In the genomic region with DNA sequence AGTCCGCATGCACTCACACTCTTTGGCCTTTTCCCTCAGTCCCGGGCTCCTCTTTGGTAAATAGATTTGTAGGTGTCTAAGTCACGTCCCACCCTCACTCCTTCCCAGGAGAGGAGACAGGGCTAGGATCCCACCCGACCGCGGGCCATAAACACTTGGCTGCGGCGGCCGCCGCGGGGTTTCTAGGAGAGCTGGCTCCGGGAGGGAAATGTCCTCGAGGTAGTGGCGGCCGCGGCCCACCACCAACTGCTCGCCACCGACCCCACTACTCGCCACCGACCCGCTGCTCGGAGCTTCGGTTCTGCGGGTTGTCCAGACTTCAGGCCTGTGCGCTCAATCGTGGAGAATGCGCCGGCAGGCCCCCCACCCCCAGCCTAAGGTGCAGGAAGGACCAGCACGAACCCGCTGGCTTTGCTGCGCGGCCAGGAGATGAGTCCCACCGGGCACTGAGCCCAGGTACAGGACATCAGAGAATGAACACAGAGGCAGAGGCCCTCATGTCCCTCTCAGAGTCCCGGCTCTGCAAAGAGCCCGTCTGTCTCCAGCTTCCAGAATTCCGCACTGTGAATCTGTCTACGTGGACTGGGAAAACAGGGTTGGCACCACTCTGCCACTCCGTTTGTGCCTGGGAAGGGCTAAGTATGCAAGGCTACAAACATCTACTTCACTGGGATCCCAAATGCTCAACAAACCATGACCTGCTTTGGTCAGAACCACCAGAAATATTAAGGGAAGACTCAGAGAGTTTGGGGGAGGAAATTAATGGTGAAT, we compare ENCODE assay signal across 10 cellular contexts. TPM values are rescaled to one million over a fixed set of nuclear protein-coding genes. Genes with fewer than 3 reads are reported as not detected.
DNase-seq lines count a peak whose midpoint lies in the region; ATAC-seq, FAIRE-seq and TF ChIP-seq lines count a peak whose summit lies in the region.
"Had no signal": no experiment of that assay in that cellular context is flagged by ENCODE, and none has a peak within 500 bp of the region (broad histone marks: within the 10 kb centered on the region; RNA-seq: fewer than 3 reads in every experiment).

No MANE protein-coding gene starts in this region.

- H4K20me1 ChIP-seq in HepG2 (ENCODE audit: insufficient read depth, low read length) = no peaks in the 10 kb centered on the region

- CTCF ChIA-PET in HepG2 (lab: Yijun Ruan, JAX; ENCODE audit: low intra/inter-chr PET ratio, low total read pairs) = interaction anchor here (0.6 to 3.8 kb wide), 3 partner anchors 65 to 153 kb away, joined by 3 to 47 read pairs (median 37); no protein-coding TSS in a partner anchor

- peak overlapping the region; percentile 68 for H3K27ac Mint-ChIP-seq in activated T-helper 1 cell treated with anti-CD3 and anti-CD28 coated beads, Interleukin-12 subunit alpha, Interleukin-12 subunit beta, Interleukin-2, Interleukin-4 antibody, amounts not matched to agents 30 ng/mL and 10 ng/mL and 1 ng/mL, durations not matched to agents 14 hours and 24 hours and 36 hours
- H3K27ac Mint-ChIP-seq in memory B cell = peak overlapping the region; percentile 45

- peak overlapping the region; percentile 11; the same call in 1 of the 2 replicates for H3K4me2 ChIP-seq in HepG2 (ENCODE audit: low read depth, low read length)

- H3K9me3 ChIP-seq in HepG2 (ENCODE audit: low read length) (no peaks in the 10 kb centered on the region), right lobe of liver (no peaks in the 10 kb centered on the region), thoracic aorta (no peaks in the 10 kb centered on the region)

- H3K27ac ChIP-seq in HepG2 (ENCODE audit: extremely low read length, insufficient read depth, low read length) (no peak overlapping the region), right lobe of liver (no peak overlapping the region), thoracic aorta (no peak overlapping the region), dorsolateral prefrontal cortex (no peak overlapping the region)

- TF ChIP-seq CTCF in HepG2 (CRISPR knock-in tag; IDR thresholded peaks at IDR 0.05) (no peak), right lobe of liver (IDR thresholded peaks at IDR 0.05) (no peak), thoracic aorta (IDR thresholded peaks at IDR 0.05) (no peak), dorsolateral prefrontal cortex (IDR thresholded peaks at IDR 0.05 in 54 of 56, conservative IDR thresholded peaks at IDR 0.05 in 2 of 56; ENCODE audit: low read depth in 1 of 56, partially characterized antibody in 56 of 56) (no peak)

- TF ChIP-seq EP300 in HepG2 (IDR thresholded peaks at IDR 0.05; ENCODE audit: low read depth in 2 of 2, low read length in 2 of 2) = no peak
- no peak for TF ChIP-seq EP300 in HepG2 (CRISPR knock-in tag; IDR thresholded peaks at IDR 0.05; ENCODE audit: borderline replicate concordance)

- no peak for ATAC-seq in HepG2
- no peak for ATAC-seq in right lobe of liver
- peak; percentile 26 for ATAC-seq in memory B cell (ENCODE audit: low read depth)
- no peak for ATAC-seq in thoracic aorta (ENCODE audit: insufficient number of reproducible peaks, low FRiP score, low read depth)

- in situ Hi-C loops in HepG2 (cut with HindIII; ENCODE audit: extremely low pct_ligation_motif_present, low pct_unique_long_range_greater_than_20kb) = loop anchor here (5.0 kb wide), 2 partner anchors 62 to 152 kb away; no protein-coding TSS in a partner anchor

- BruUV-seq in HepG2 (replicated peaks; lab: Mats Ljungman, UMichigan) = no TSS peak

- TF ChIP-seq POLR2A in HepG2 (IDR thresholded peaks at IDR 0.05; ENCODE audit: insufficient read depth in 1 of 2, low read depth in 2 of 2, low read length in 2 of 2) (no peak), right lobe of liver (IDR thresholded peaks at IDR 0.05) (no peak)

- peaks cover 14% of the 10 kb centered on the region for H3K4me1 Mint-ChIP-seq in activated T-helper 1 cell treated with anti-CD3 and anti-CD28 coated beads, Interleukin-12 subunit alpha, Interleukin-12 subunit beta, Interleukin-2, Interleukin-4 antibody, amounts not matched to agents 30 ng/mL and 10 ng/mL and 1 ng/mL, durations not matched to agents 14 hours and 24 hours and 36 hours (ENCODE audit: low read depth)
- peaks cover 16% of the 10 kb centered on the region for H3K4me1 Mint-ChIP-seq in memory B cell

- H3K9me3 Mint-ChIP-seq in activated T-helper 1 cell treated with anti-CD3 and anti-CD28 coated beads, Interleukin-12 subunit alpha, Interleukin-12 subunit beta, Interleukin-2, Interleukin-4 antibody, amounts not matched to agents 30 ng/mL and 10 ng/mL and 1 ng/mL, durations not matched to agents 14 hours and 24 hours and 36 hours = no peaks in the 10 kb centered on the region
- no peaks in the 10 kb centered on the region for H3K9me3 Mint-ChIP-seq in memory B cell

- TF ChIP-seq RAD21 in HepG2 (CRISPR knock-in tag; IDR thresholded peaks at IDR 0.05) = no peak

- H2AFZ ChIP-seq in HepG2 (ENCODE audit: low read length) = no peak overlapping the region

- H3K27me3 ChIP-seq in HepG2 (ENCODE audit: control insufficient read depth in 1 of 2, insufficient read depth in 2 of 2, low read length in 2 of 2) (peaks cover 26 to 88% of the 10 kb centered on the region in 2 experiments), right lobe of liver (peaks cover 17 to 71% of the 10 kb centered on the region in 2 donors), thoracic aorta (replicated peaks; ENCODE audit: insufficient read depth) (peaks cover 68% of the 10 kb centered on the region), dorsolateral prefrontal cortex (peaks cover 21 to 100% (median 100%) of the 10 kb centered on the region in 45 donors)

- 45% methylated on average over 22 of the region's 38 CpGs for WGBS in HepG2 (ENCODE audit: low lambda C conversion rate)
- WGBS in right lobe of liver (ENCODE audit: insufficient coverage, low coverage, low lambda C conversion rate, missing lambda C conversion rate) = 8% methylated on average over 20 of the region's 38 CpGs

- POLR2A ChIA-PET in HepG2 (lab: Yijun Ruan, JAX) = interaction anchor here (1.0 to 1.6 kb wide), 2 partner anchors 65 to 153 kb away, joined by 4 to 5 read pairs; no protein-coding TSS in a partner anchor

- no peaks in the 10 kb centered on the region for H3K79me2 ChIP-seq in HepG2 (ENCODE audit: insufficient read depth, low read length)

- no peaks in the 10 kb centered on the region for H3K36me3 Mint-ChIP-seq in activated T-helper 1 cell treated with anti-CD3 and anti-CD28 coated beads, Interleukin-12 subunit alpha, Interleukin-12 subunit beta, Interleukin-2, Interleukin-4 antibody, amounts not matched to agents 30 ng/mL and 10 ng/mL and 1 ng/mL, durations not matched to agents 14 hours and 24 hours and 36 hours (ENCODE audit: low read depth)
- no peaks in the 10 kb centered on the region for H3K36me3 Mint-ChIP-seq in memory B cell

- H3K4me3 ChIP-seq in HepG2 (replicated peaks in 1 of 3; ENCODE audit: insufficient read depth in 1 of 3, low read depth in 2 of 3, low read length in 3 of 3) (no peak overlapping the region), right lobe of liver (no peak overlapping the region), thoracic aorta (peak overlapping the region; percentile 41), dorsolateral prefrontal cortex (no peak overlapping the region)

- DNase-seq in HepG2 (ENCODE audit: low spot score) = no peak
- no peak for DNase-seq in right lobe of liver
- DNase-seq in activated T-helper 1 cell treated with anti-CD3 and anti-CD28 coated beads, Interleukin-12 subunit alpha, Interleukin-12 subunit beta, Interleukin-2, Interleukin-4 antibody, amounts not matched to agents 30 ng/mL and 10 ng/mL and 1 ng/mL, durations not matched to agents 14 hours and 24 hours and 36 hours (ENCODE audit: low spot score) = no peak
- no peak for DNase-seq in memory B cell (ENCODE audit: low spot score in 2 of 2)
- no peak for DNase-seq in thoracic aorta (ENCODE audit: low spot score)
- no peak for DNase-seq in dorsolateral prefrontal cortex
- no peak for DNase-seq in HPDE6-E6E7 (ENCODE audit: extremely low spot score)
- no peak for DNase-seq in mucosa of gallbladder (ENCODE audit: low spot score)
- DNase-seq: midbrain had no signal

- H3K27me3 Mint-ChIP-seq in activated T-helper 1 cell treated with anti-CD3 and anti-CD28 coated beads, Interleukin-12 subunit alpha, Interleukin-12 subunit beta, Interleukin-2, Interleukin-4 antibody, amounts not matched to agents 30 ng/mL and 10 ng/mL and 1 ng/mL, durations not matched to agents 14 hours and 24 hours and 36 hours (ENCODE audit: insufficient read depth) = peaks cover 94% of the 10 kb centered on the region
- H3K27me3 Mint-ChIP-seq in memory B cell = peaks cover 43% of the 10 kb centered on the region

- intact Hi-C loops in HepG2 (cut with micrococcal nuclease; ENCODE audit: unreplicated experiment) (loop anchor here (2.0 kb wide), 1 partner anchor 153 kb away; no protein-coding TSS in a partner anchor), right lobe of liver (cut with DNase I) (loop anchor here in 1 of 2 donors (10.0 kb wide), 1 partner anchor 59 kb away; no protein-coding TSS in a partner anchor), dorsolateral prefrontal cortex (cut with DNase I) (no loop called here)
- intact Hi-C loops in activated T-helper 1 cell treated with anti-CD3 and anti-CD28 coated beads, Interleukin-12 subunit alpha, Interleukin-12 subunit beta, Interleukin-2, Interleukin-4 antibody, amounts not matched to agents 30 ng/mL and 10 ng/mL and 1 ng/mL, durations not matched to agents 14 hours and 24 hours and 36 hours (cut with micrococcal nuclease) = loop anchor here (10.0 kb wide), 1 partner anchor 69 kb away; no protein-coding TSS in a partner anchor

- no peak overlapping the region for H3K9ac ChIP-seq in HepG2 (ENCODE audit: insufficient read depth, low read depth, low read length)

- no peak for FAIRE-seq in HepG2 (lab: Jason Lieb, UNC)

- H3K36me3 ChIP-seq in HepG2 (replicated peaks in 1 of 2; ENCODE audit: control insufficient read depth in 1 of 2, insufficient read depth in 2 of 2, low read length in 2 of 2) (no peaks in the 10 kb centered on the region), right lobe of liver (no peaks in the 10 kb centered on the region), thoracic aorta (no peaks in the 10 kb centered on the region)

- H3K4me1 ChIP-seq in HepG2 (ENCODE audit: insufficient read depth, low read length) = no peaks in the 10 kb centered on the region
- H3K4me1 ChIP-seq in right lobe of liver = peaks cover 0 to 9% (median 0%) of the 10 kb centered on the region in 4 donors
- peaks cover 6 to 35% of the 10 kb centered on the region in 2 donors for H3K4me1 ChIP-seq in thoracic aorta (ENCODE audit: control insufficient read depth in 1 of 2, low read depth in 2 of 2)

- H3K4me3 Mint-ChIP-seq in activated T-helper 1 cell treated with anti-CD3 and anti-CD28 coated beads, Interleukin-12 subunit alpha, Interleukin-12 subunit beta, Interleukin-2, Interleukin-4 antibody, amounts not matched to agents 30 ng/mL and 10 ng/mL and 1 ng/mL, durations not matched to agents 14 hours and 24 hours and 36 hours = no peak overlapping the region
- H3K4me3 Mint-ChIP-seq in memory B cell = peak overlapping the region; percentile 29

RNA-seq across cellular contexts. Expression of gene PRAC2, which starts 2.5 kb away (rescaled TPM):
- total RNA-seq in HepG2 (2016; rRNA removed; fragmentation: Illumina TruSeq; extraction: Trizol) (not detected in 2 replicates), right lobe of liver (not detected), thoracic aorta (not detected), dorsolateral prefrontal cortex (not detected), mucosa of gallbladder (not detected)
- total RNA-seq in HepG2 (2016; cell fraction: cytosol; rRNA removed; fragmentation: Illumina TruSeq; extraction: Trizol; ENCODE audit: low read depth) = not detected in 2 replicates
- total RNA-seq in HepG2 (2016; cell fraction: insoluble cytoplasmic fraction; rRNA removed; fragmentation: Illumina TruSeq; extraction: Trizol) = not detected in 2 replicates
- not detected in 2 replicates for total RNA-seq in HepG2 (2016; cell fraction: membrane; rRNA removed; fragmentation: Illumina TruSeq; extraction: Trizol)
- total RNA-seq in HepG2 (2016; cell fraction: nucleus; rRNA removed; fragmentation: Illumina TruSeq; extraction: Trizol) = not detected in 2 replicates
- polyA plus RNA-seq in HepG2 (2011; rRNA removed) = not detected in 2 replicates
- not detected in 2 replicates for polyA plus RNA-seq in HepG2 (2011; cell fraction: cytosol; rRNA removed)
- not detected in 2 replicates for polyA plus RNA-seq in HepG2 (2011; cell fraction: nucleus; rRNA removed)
- not detected in 2 replicates for polyA plus RNA-seq in HepG2 (2012)
- polyA plus RNA-seq in HepG2 (2016; cell fraction: cytosol; fragmentation: Illumina TruSeq; extraction: Trizol; ENCODE audit: low read depth) = not detected in 2 replicates
- not detected in 2 replicates for polyA plus RNA-seq in HepG2 (2016; cell fraction: insoluble cytoplasmic fraction; fragmentation: Illumina TruSeq; extraction: Trizol; ENCODE audit: low read depth)
- not detected in 2 replicates for polyA plus RNA-seq in HepG2 (2016; cell fraction: membrane; fragmentation: Illumina TruSeq; extraction: Trizol; ENCODE audit: low read depth)
- not detected in 2 replicates for polyA plus RNA-seq in HepG2 (2016; cell fraction: nucleus; fragmentation: Illumina TruSeq; extraction: Trizol; ENCODE audit: insufficient read depth, low read depth)
- not detected in 2 replicates for polyA minus RNA-seq in HepG2 (2011; rRNA and poly(A)+ RNA removed; ENCODE audit: low replicate concordance)
- polyA minus RNA-seq in HepG2 (2011; cell fraction: cytosol; rRNA and poly(A)+ RNA removed) = not detected in 2 replicates
- polyA minus RNA-seq in HepG2 (2011; cell fraction: nucleus; rRNA and poly(A)+ RNA removed) = not detected in 2 replicates
- not detected in 2 replicates for total RNA-seq in activated T-helper 1 cell treated with anti-CD3 and anti-CD28 coated beads, Interleukin-12 subunit alpha, Interleukin-12 subunit beta, Interleukin-2, Interleukin-4 antibody, amounts not matched to agents 30 ng/mL and 10 ng/mL and 1 ng/mL, durations not matched to agents 14 hours and 24 hours and 36 hours

RNA-seq across cellular contexts. Expression of gene HOXB13, which starts 3.1 kb away (rescaled TPM):
- total RNA-seq in HepG2 (2016; rRNA removed; fragmentation: Illumina TruSeq; extraction: Trizol) = not detected in 2 replicates
- total RNA-seq in HepG2 (2016; cell fraction: cytosol; rRNA removed; fragmentation: Illumina TruSeq; extraction: Trizol; ENCODE audit: low read depth) = not detected in 2 replicates
- not detected in 2 replicates for total RNA-seq in HepG2 (2016; cell fraction: insoluble cytoplasmic fraction; rRNA removed; fragmentation: Illumina TruSeq; extraction: Trizol)
- not detected in 2 replicates for total RNA-seq in HepG2 (2016; cell fraction: membrane; rRNA removed; fragmentation: Illumina TruSeq; extraction: Trizol)
- not detected in 2 replicates for total RNA-seq in HepG2 (2016; cell fraction: nucleus; rRNA removed; fragmentation: Illumina TruSeq; extraction: Trizol)
- polyA plus RNA-seq in HepG2 (2011; rRNA removed) = not detected in 2 replicates
- polyA plus RNA-seq in HepG2 (2011; cell fraction: cytosol; rRNA removed) = not detected in 2 replicates
- not detected in 2 replicates for polyA plus RNA-seq in HepG2 (2011; cell fraction: nucleus; rRNA removed)
- not detected in 2 replicates for polyA plus RNA-seq in HepG2 (2012)
- not detected in 2 replicates for polyA plus RNA-seq in HepG2 (2016; cell fraction: cytosol; fragmentation: Illumina TruSeq; extraction: Trizol; ENCODE audit: low read depth)
- not detected in 2 replicates for polyA plus RNA-seq in HepG2 (2016; cell fraction: insoluble cytoplasmic fraction; fragmentation: Illumina TruSeq; extraction: Trizol; ENCODE audit: low read depth)
- polyA plus RNA-seq in HepG2 (2016; cell fraction: membrane; fragmentation: Illumina TruSeq; extraction: Trizol; ENCODE audit: low read depth) = not detected in 2 replicates
- polyA plus RNA-seq in HepG2 (2016; cell fraction: nucleus; fragmentation: Illumina TruSeq; extraction: Trizol; ENCODE audit: insufficient read depth, low read depth) = not detected in 2 replicates
- 0.82 TPM in 1 of 2 replicates, not detected in the other for polyA minus RNA-seq in HepG2 (2011; rRNA and poly(A)+ RNA removed; ENCODE audit: low replicate concordance)
- polyA minus RNA-seq in HepG2 (2011; cell fraction: cytosol; rRNA and poly(A)+ RNA removed) = not detected in 2 replicates
- polyA minus RNA-seq in HepG2 (2011; cell fraction: nucleus; rRNA and poly(A)+ RNA removed) = not detected in 2 replicates
- not detected for total RNA-seq in right lobe of liver
- not detected in 2 replicates for total RNA-seq in activated T-helper 1 cell treated with anti-CD3 and anti-CD28 coated beads, Interleukin-12 subunit alpha, Interleukin-12 subunit beta, Interleukin-2, Interleukin-4 antibody, amounts not matched to agents 30 ng/mL and 10 ng/mL and 1 ng/mL, durations not matched to agents 14 hours and 24 hours and 36 hours
- not detected for total RNA-seq in thoracic aorta
- total RNA-seq in dorsolateral prefrontal cortex = not detected
- 0.12 TPM for total RNA-seq in mucosa of gallbladder

RNA-seq across cellular contexts. Expression of gene PRAC1, which starts 3.2 kb away (rescaled TPM):
- total RNA-seq in HepG2 (2016; rRNA removed; fragmentation: Illumina TruSeq; extraction: Trizol) = not detected in 2 replicates
- not detected in 2 replicates for total RNA-seq in HepG2 (2016; cell fraction: cytosol; rRNA removed; fragmentation: Illumina TruSeq; extraction: Trizol; ENCODE audit: low read depth)
- total RNA-seq in HepG2 (2016; cell fraction: insoluble cytoplasmic fraction; rRNA removed; fragmentation: Illumina TruSeq; extraction: Trizol) = not detected in 2 replicates
- total RNA-seq in HepG2 (2016; cell fraction: membrane; rRNA removed; fragmentation: Illumina TruSeq; extraction: Trizol) = not detected in 2 replicates
- not detected in 2 replicates for total RNA-seq in HepG2 (2016; cell fraction: nucleus; rRNA removed; fragmentation: Illumina TruSeq; extraction: Trizol)
- not detected in 2 replicates for polyA plus RNA-seq in HepG2 (2011; rRNA removed)
- not detected in 2 replicates for polyA plus RNA-seq in HepG2 (2011; cell fraction: cytosol; rRNA removed)
- not detected in 2 replicates for polyA plus RNA-seq in HepG2 (2011; cell fraction: nucleus; rRNA removed)
- not detected in 2 replicates for polyA plus RNA-seq in HepG2 (2012)
- not detected in 2 replicates for polyA plus RNA-seq in HepG2 (2016; cell fraction: cytosol; fragmentation: Illumina TruSeq; extraction: Trizol; ENCODE audit: low read depth)
- polyA plus RNA-seq in HepG2 (2016; cell fraction: insoluble cytoplasmic fraction; fragmentation: Illumina TruSeq; extraction: Trizol; ENCODE audit: low read depth) = not detected in 2 replicates
- not detected in 2 replicates for polyA plus RNA-seq in HepG2 (2016; cell fraction: membrane; fragmentation: Illumina TruSeq; extraction: Trizol; ENCODE audit: low read depth)
- polyA plus RNA-seq in HepG2 (2016; cell fraction: nucleus; fragmentation: Illumina TruSeq; extraction: Trizol; ENCODE audit: insufficient read depth, low read depth) = not detected in 2 replicates
- polyA minus RNA-seq in HepG2 (2011; rRNA and poly(A)+ RNA removed; ENCODE audit: low replicate concordance) = not detected in 2 replicates
- polyA minus RNA-seq in HepG2 (2011; cell fraction: cytosol; rRNA and poly(A)+ RNA removed) = not detected in 2 replicates
- polyA minus RNA-seq in HepG2 (2011; cell fraction: nucleus; rRNA and poly(A)+ RNA removed) = not detected in 2 replicates
- total RNA-seq in right lobe of liver = not detected
- total RNA-seq in activated T-helper 1 cell treated with anti-CD3 and anti-CD28 coated beads, Interleukin-12 subunit alpha, Interleukin-12 subunit beta, Interleukin-2, Interleukin-4 antibody, amounts not matched to agents 30 ng/mL and 10 ng/mL and 1 ng/mL, durations not matched to agents 14 hours and 24 hours and 36 hours = not detected in 2 replicates
- not detected for total RNA-seq in thoracic aorta
- total RNA-seq in dorsolateral prefrontal cortex = not detected
- total RNA-seq in mucosa of gallbladder = not detected
- polyA plus RNA-seq: BJ had no signal

Comparison
In these comparisons a context has a peak if more than half of its experiments do, and no peak if none do; other contexts are left out.
1. intact Hi-C loops: an anchor here in HepG2 (2.0 kb wide) and activated T-helper 1 cell treated with anti-CD3 and anti-CD28 coated beads, Interleukin-12 subunit alpha, Interleukin-12 subunit beta, Interleukin-2, Interleukin-4 antibody, amounts not matched to agents 30 ng/mL and 10 ng/mL and 1 ng/mL, durations not matched to agents 14 hours and 24 hours and 36 hours (10.0 kb wide); none called in dorsolateral prefrontal cortex.